In the genomic region with DNA sequence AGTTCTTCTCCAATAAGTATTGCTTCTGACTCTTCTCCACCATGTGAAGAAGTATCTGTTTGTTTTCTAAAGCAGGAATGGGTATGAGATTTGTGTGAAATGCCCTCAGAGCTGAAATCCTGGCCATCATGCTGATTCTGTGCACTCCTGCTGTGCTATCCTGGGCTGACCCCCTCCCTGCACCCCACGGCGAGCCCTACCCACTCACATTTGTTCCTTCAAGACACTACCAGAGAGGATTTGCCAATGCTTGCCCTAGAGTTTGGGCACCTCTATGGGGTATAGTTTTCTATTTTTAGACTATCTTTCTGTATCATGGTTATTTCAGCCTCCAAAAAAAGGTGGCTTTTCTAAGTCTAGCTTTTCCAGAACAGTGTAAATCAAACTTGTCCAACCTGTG, we compare ENCODE assay signal across 29 cellular contexts. TPM values are rescaled to one million over a fixed set of nuclear protein-coding genes. Genes with fewer than 3 reads are reported as not detected.
DNase-seq lines count a peak whose midpoint lies in the region; ATAC-seq and TF ChIP-seq lines count a peak whose summit lies in the region.
"Had no signal": no experiment of that assay in that cellular context is flagged by ENCODE, and none has a peak within 500 bp of the region (broad histone marks: within the 10 kb centered on the region; RNA-seq: fewer than 3 reads in every experiment).

No MANE protein-coding gene starts in this region.

- no peak overlapping the region for H3K4me3 ChIP-seq in psoas muscle
- H3K4me3 ChIP-seq: A549; BLaER1; BLaER1 treated with 17β-estradiol and CSF1 and Interleukin-3, amounts not matched to agents 10 nM and 100 nM had no signal

- H3K36me3 ChIP-seq in psoas muscle (ENCODE audit: insufficient read depth in 1 of 2, low read depth in 1 of 2): peaks cover 7 to 57% of the 10 kb centered on the region in 2 donors
- H3K36me3 ChIP-seq: BE2C; BLaER1; BLaER1 treated with 17β-estradiol and CSF1 and Interleukin-3, amounts not matched to agents 10 nM and 100 nM had no signal

- H3K27me3 ChIP-seq in psoas muscle (ENCODE audit: insufficient read depth in 3 of 3, low read length in 2 of 3): no peaks in the 10 kb centered on the region
- H3K27me3 ChIP-seq: BE2C; BLaER1; BLaER1 treated with 17β-estradiol and CSF1 and Interleukin-3, amounts not matched to agents 10 nM and 100 nM had no signal

- peaks cover 14% of the 10 kb centered on the region for H3K4me1 ChIP-seq in psoas muscle
- H3K4me1 ChIP-seq: A549; BE2C; BLaER1; BLaER1 treated with 17β-estradiol and CSF1 and Interleukin-3, amounts not matched to agents 10 nM and 100 nM; Caco-2 had no signal

- DNase-seq in left ventricle myocardium superior (no peak), Right ventricle myocardium superior (no peak), psoas muscle (no peak), NCI-H226 (no peak)
- DNase-seq: 8988T; ACHN; AML-193; BE2C; C1 segment of cervical spinal cord; Caco-2; Calu3; CD4-positive, alpha-beta memory T cell; CD4-positive, alpha-beta T cell; CD4-positive, CD25-positive, alpha-beta regulatory T cell; CD8-positive, alpha-beta memory T cell; CD8-positive, alpha-beta T cell; COR-L47; DMS 273 treated with DMSO at 0.1 percent for 48 hours; DMS153; DMS53; DMS79; DMS79 treated with DMSO at 0.1 percent for 48 hours; DND-41; EL had no signal

- ATAC-seq in left ventricle myocardium superior: peak; percentile 35
- no peak for ATAC-seq in Right ventricle myocardium superior (ENCODE audit: poor library complexity)
- ATAC-seq in psoas muscle: peak in 2 of 4 donors; percentile 60 to 68
- ATAC-seq: A549; CD8-positive, alpha-beta T cell had no signal

- WGBS in psoas muscle, 3 donors: 33 to 66% (median 42%) methylated on average over 2 of the region's 2 CpGs

- H3K9me3 ChIP-seq in psoas muscle: no peaks in the 10 kb centered on the region
- H3K9me3 ChIP-seq: A549, BE2C, BLaER1, Caco-2 had no signal

- intact Hi-C loops in left ventricle myocardium superior (cut with micrococcal nuclease) (no loop called here), Right ventricle myocardium superior (cut with DNase I) (no loop called here), psoas muscle (cut with DNase I) (no loop called here)

- no peak for TF ChIP-seq CTCF in psoas muscle (IDR thresholded peaks at IDR 0.05)

- H3K27ac ChIP-seq in psoas muscle: peak overlapping the region; percentile 10
- H3K27ac ChIP-seq: 22Rv1; A549; BLaER1; BLaER1 treated with 17β-estradiol and CSF1 and Interleukin-3, amounts not matched to agents 10 nM and 100 nM; C4-2B had no signal

RNA-seq across cellular contexts. Expression of gene TXNRD3, which starts 18.5 kb away (rescaled TPM):
- total RNA-seq in left ventricle myocardium superior (5.0 TPM), Right ventricle myocardium superior (5.4 TPM), psoas muscle (1 to 10 TPM; 5.0 to 9.6 (median 7.9) TPM)
- 1 to 10 TPM; 1.6 to 4.6 (median 3.7) TPM for polyA plus RNA-seq in psoas muscle
